Comparison of ENCODE assay signal across 35 cellular contexts in genomic region chr5:112724901-112725300, GRCh38.
"Had no signal": no experiment of that assay in that cellular context is flagged by ENCODE, and none has a peak within 500 bp of the region (broad histone marks: within the 10 kb centered on the region; RNA-seq: fewer than 3 reads in every experiment).

No MANE protein-coding gene starts in this region.

- H3K27ac Mint-ChIP-seq: activated B cell treated with CpG ODN at 0.5 μM for 24 hours; activated CD4-positive, alpha-beta memory T cell treated with anti-CD3 and anti-CD28 coated beads for 36 hours; activated CD4-positive, alpha-beta T cell treated with anti-CD3 and anti-CD28 coated beads, Interleukin-2, amount 10 ng/mL, durations not matched to agents 24 days and 14 days; activated CD8-positive, alpha-beta T cell treated with anti-CD3 and anti-CD28 coated beads for 36 hours; activated naive CD4-positive, alpha-beta T cell treated with anti-CD3 and anti-CD28 coated beads for 36 hours; activated naive CD4-positive, alpha-beta T cell treated with anti-CD3 and anti-CD28 coated beads, Interleukin-2, amount 50 U/mL, for 72 hours; activated naive CD8-positive, alpha-beta T cell treated with anti-CD3 and anti-CD28 coated beads for 36 hours; activated T-cell treated with anti-CD3 and anti-CD28 coated beads, Interleukin-2, amount 50 U/mL, for 72 hours; activated T-helper 1 cell treated with anti-CD3 and anti-CD28 coated beads, Interleukin-12 subunit alpha, Interleukin-12 subunit beta, Interleukin-2, Interleukin-4 antibody, amounts not matched to agents 30 ng/mL and 10 ng/mL and 1 ng/mL, durations not matched to agents 14 hours and 24 hours and 36 hours; activated T-helper 17 cell treated with anti-CD3 and anti-CD28 coated beads, Interleukin-2, amount 50 U/mL, for 72 hours; T-helper 1 cell treated with Interleukin-12 subunit alpha and Interleukin-12 subunit beta and Interleukin-4 antibody, amounts not matched to agents 30 μg/mL and 1 μg/mL, for 36 hours; T-helper 2 cell treated with Interferon-gamma antibody and Interleukin-4, amounts not matched to agents 5 μg/mL and 100 μg/mL, for 36 hours had no signal

- H3K27me3 ChIP-seq: adrenal gland, body of pancreas, brain microvascular endothelial cell, breast epithelium had no signal

- H3K4me1 ChIP-seq: adrenal gland, body of pancreas, breast epithelium had no signal

- ATAC-seq: activated CD8-positive, alpha-beta T cell treated with anti-CD3 and anti-CD28 coated beads for 36 hours; activated naive CD4-positive, alpha-beta T cell treated with anti-CD3 and anti-CD28 coated beads, Interleukin-2, amount 50 U/mL, for 72 hours; activated T-cell treated with anti-CD3 and anti-CD28 coated beads, Interleukin-2, amount 50 U/mL, for 4 hours; activated T-cell treated with anti-CD3 and anti-CD28 coated beads, Interleukin-2, amount 50 U/mL, for 72 hours; activated T-helper 17 cell treated with anti-CD3 and anti-CD28 coated beads, Interleukin-2, amount 50 U/mL, for 72 hours; body of pancreas had no signal

- DNase-seq: activated B cell treated with CpG ODN at 0.5 μM for 24 hours; activated CD4-positive, alpha-beta memory T cell treated with anti-CD3 and anti-CD28 coated beads for 36 hours; activated CD4-positive, alpha-beta T cell treated with anti-CD3 and anti-CD28 coated beads for 4 hours; activated CD4-positive, alpha-beta T cell treated with anti-CD3 and anti-CD28 coated beads, Interleukin-2, amount 50 U/mL, for 1 hour; activated CD4-positive, alpha-beta T cell treated with anti-CD3 and anti-CD28 coated beads, Interleukin-2, amount 50 U/mL, for 4 hours; activated CD4-positive, CD25-positive, alpha-beta regulatory T cell treated with anti-CD3 and anti-CD28 coated beads, Interleukin-2, amount 50 U/mL, for 72 hours; activated CD8-positive, alpha-beta memory T cell treated with anti-CD3 and anti-CD28 coated beads, Interleukin-2, amount 50 U/mL, for 4 hours; activated CD8-positive, alpha-beta T cell treated with anti-CD3 and anti-CD28 coated beads for 36 hours; activated effector memory CD4-positive, alpha-beta T cell treated with anti-CD3 and anti-CD28 coated beads, Interleukin-2, amount 50 U/mL, for 16 hours; activated naive CD4-positive, alpha-beta T cell; activated naive CD4-positive, alpha-beta T cell treated with anti-CD3 and anti-CD28 coated beads for 36 hours; activated naive CD4-positive, alpha-beta T cell treated with anti-CD3 and anti-CD28 coated beads, Interleukin-2, amount 50 U/mL, for 16 hours; activated naive CD8-positive, alpha-beta T cell treated with anti-CD3 and anti-CD28 coated beads for 36 hours; activated T-cell treated with anti-CD3 and anti-CD28 coated beads for 4 hours; activated T-cell treated with anti-CD3 and anti-CD28 coated beads, Interleukin-2, amount 50 U/mL, for 1 hour; activated T-cell treated with anti-CD3 and anti-CD28 coated beads, Interleukin-2, amount 50 U/mL, for 4 hours; activated T-cell treated with anti-CD3 and anti-CD28 coated beads, Interleukin-2, amount 50 U/mL, for 72 hours; adrenal gland; amniotic stem cell; aorta; body of pancreas; brain microvascular endothelial cell; central memory CD4-positive, alpha-beta T cell; T-helper 2 cell; T-helper 9 cell had no signal

- H3K36me3 ChIP-seq: adrenal gland, brain microvascular endothelial cell, breast epithelium had no signal

- H3K9me3 Mint-ChIP-seq: activated B cell treated with CpG ODN at 0.5 μM for 24 hours; activated CD4-positive, alpha-beta memory T cell treated with anti-CD3 and anti-CD28 coated beads for 36 hours; activated CD4-positive, alpha-beta T cell treated with anti-CD3 and anti-CD28 coated beads, Interleukin-2, amount 10 ng/mL, durations not matched to agents 24 days and 14 days; activated CD8-positive, alpha-beta T cell treated with anti-CD3 and anti-CD28 coated beads for 36 hours; activated naive CD4-positive, alpha-beta T cell treated with anti-CD3 and anti-CD28 coated beads for 36 hours; activated naive CD4-positive, alpha-beta T cell treated with anti-CD3 and anti-CD28 coated beads, Interleukin-2, amount 50 U/mL, for 72 hours; activated naive CD8-positive, alpha-beta T cell treated with anti-CD3 and anti-CD28 coated beads for 36 hours; activated T-cell treated with anti-CD3 and anti-CD28 coated beads, Interleukin-2, amount 50 U/mL, for 4 hours; activated T-cell treated with anti-CD3 and anti-CD28 coated beads, Interleukin-2, amount 50 U/mL, for 72 hours; activated T-helper 1 cell treated with anti-CD3 and anti-CD28 coated beads, Interleukin-12 subunit alpha, Interleukin-12 subunit beta, Interleukin-2, Interleukin-4 antibody, amounts not matched to agents 30 ng/mL and 10 ng/mL and 1 ng/mL, durations not matched to agents 14 hours and 24 hours and 36 hours; activated T-helper 17 cell treated with anti-CD3 and anti-CD28 coated beads, Interleukin-2, amount 50 U/mL, for 72 hours; T-helper 1 cell treated with Interleukin-12 subunit alpha and Interleukin-12 subunit beta and Interleukin-4 antibody, amounts not matched to agents 30 μg/mL and 1 μg/mL, for 36 hours; T-helper 2 cell treated with Interferon-gamma antibody and Interleukin-4, amounts not matched to agents 5 μg/mL and 100 μg/mL, for 36 hours had no signal

- H3K4me3 ChIP-seq: adrenal gland, body of pancreas, breast epithelium had no signal

- FAIRE-seq: astrocyte, TTC549 had no signal

- H3K9me3 ChIP-seq: adrenal gland, body of pancreas, breast epithelium had no signal

- H3K27ac ChIP-seq: adrenal gland, body of pancreas, brain microvascular endothelial cell, breast epithelium, VCaP had no signal

- H3K4me3 Mint-ChIP-seq: activated B cell treated with CpG ODN at 0.5 μM for 24 hours; activated CD4-positive, alpha-beta memory T cell treated with anti-CD3 and anti-CD28 coated beads for 36 hours; activated CD4-positive, alpha-beta T cell treated with anti-CD3 and anti-CD28 coated beads, Interleukin-2, amount 10 ng/mL, durations not matched to agents 24 days and 14 days; activated CD8-positive, alpha-beta T cell treated with anti-CD3 and anti-CD28 coated beads for 36 hours; activated naive CD4-positive, alpha-beta T cell treated with anti-CD3 and anti-CD28 coated beads for 36 hours; activated naive CD8-positive, alpha-beta T cell treated with anti-CD3 and anti-CD28 coated beads for 36 hours; activated T-cell treated with anti-CD3 and anti-CD28 coated beads, Interleukin-2, amount 50 U/mL, for 4 hours; activated T-cell treated with anti-CD3 and anti-CD28 coated beads, Interleukin-2, amount 50 U/mL, for 72 hours; activated T-helper 1 cell treated with anti-CD3 and anti-CD28 coated beads, Interleukin-12 subunit alpha, Interleukin-12 subunit beta, Interleukin-2, Interleukin-4 antibody, amounts not matched to agents 30 ng/mL and 10 ng/mL and 1 ng/mL, durations not matched to agents 14 hours and 24 hours and 36 hours; activated T-helper 17 cell treated with anti-CD3 and anti-CD28 coated beads, Interleukin-2, amount 50 U/mL, for 72 hours; T-helper 1 cell treated with Interleukin-12 subunit alpha and Interleukin-12 subunit beta and Interleukin-4 antibody, amounts not matched to agents 30 μg/mL and 1 μg/mL, for 36 hours; T-helper 2 cell treated with Interferon-gamma antibody and Interleukin-4, amounts not matched to agents 5 μg/mL and 100 μg/mL, for 36 hours had no signal

- H3K27me3 Mint-ChIP-seq: activated B cell treated with CpG ODN at 0.5 μM for 24 hours; activated CD4-positive, alpha-beta memory T cell treated with anti-CD3 and anti-CD28 coated beads for 36 hours; activated CD8-positive, alpha-beta T cell treated with anti-CD3 and anti-CD28 coated beads for 36 hours; activated naive CD8-positive, alpha-beta T cell treated with anti-CD3 and anti-CD28 coated beads for 36 hours; activated T-helper 17 cell treated with anti-CD3 and anti-CD28 coated beads, Interleukin-2, amount 50 U/mL, for 72 hours had no signal

- H3K36me3 Mint-ChIP-seq: activated CD4-positive, alpha-beta memory T cell treated with anti-CD3 and anti-CD28 coated beads for 36 hours; activated naive CD4-positive, alpha-beta T cell treated with anti-CD3 and anti-CD28 coated beads, Interleukin-2, amount 50 U/mL, for 72 hours had no signal
